In genomic region chr6:57489887-57490286, GRCh38 we compare ENCODE assay signal across 8 cellular contexts.
DNase-seq lines count a peak whose midpoint lies in the region; ATAC-seq and TF ChIP-seq lines count a peak whose summit lies in the region.
"Not testable (repeated sequence)": the region's sequence is repeated elsewhere in the genome, so short reads cannot be mapped to it uniquely, and the experiment has no call there.

No MANE protein-coding gene starts in this region.

- H3K27me3 ChIP-seq in DND-41 (ENCODE audit: insufficient read depth, low read length, poor library complexity); H7 (ENCODE audit: control insufficient read depth, insufficient read depth, low read length); HUES48 (ENCODE audit: control insufficient read depth, insufficient read depth, low read length); WERI-Rb-1 (ENCODE audit: insufficient read depth, low read depth, severe bottlenecking); endodermal cell (ENCODE audit: control insufficient read depth, insufficient read depth, low read length, poor library complexity, severe bottlenecking); iPS DF 6.9 (ENCODE audit: control insufficient read depth, insufficient read depth, low read length); mesendoderm (ENCODE audit: insufficient read depth, low read length, poor library complexity): not testable (repeated sequence)

- not testable (repeated sequence) for H3K27me3 Mint-ChIP-seq in endodermal cell (ENCODE audit: insufficient read depth)

- H3K27ac ChIP-seq in DND-41 (ENCODE audit: low read length); WERI-Rb-1; endodermal cell (ENCODE audit: low read depth, low read length); iPS DF 6.9 (ENCODE audit: low read length); mesendoderm (ENCODE audit: low read depth, low read length): not testable (repeated sequence)
- H3K27ac ChIP-seq in HUES48 (ENCODE audit: low read depth, low read length): peak overlapping the region; percentile 33

- H3K79me1 ChIP-seq in mesendoderm (ENCODE audit: low read length): not testable (repeated sequence)

- H2BK15ac ChIP-seq in mesendoderm (replicated peaks; ENCODE audit: low read depth): not testable (repeated sequence)

- H3K4me2 ChIP-seq in DND-41 (ENCODE audit: insufficient read depth, low read length); mesendoderm (ENCODE audit: low read length): not testable (repeated sequence)

- not testable (repeated sequence) for TF ChIP-seq CTCF in DND-41 (IDR thresholded peaks at IDR 0.05; ENCODE audit: borderline replicate concordance, extremely low read depth, low read length, poor library complexity, severe bottlenecking); WERI-Rb-1 (IDR thresholded peaks at IDR 0.05; ENCODE audit: low read depth, low read length); endodermal cell (conservative IDR thresholded peaks at IDR 0.05)

- not testable (repeated sequence) for H3K4ac ChIP-seq in mesendoderm (ENCODE audit: low read depth, low read length)

- not testable (repeated sequence) for H3K27ac Mint-ChIP-seq in endodermal cell

- not testable (repeated sequence) for H3K36me3 ChIP-seq in DND-41 (ENCODE audit: insufficient read depth, low read length); H7 (replicated peaks; ENCODE audit: control insufficient read depth, insufficient read depth, low read length); HUES48 (ENCODE audit: control insufficient read depth, insufficient read depth, low read length); WERI-Rb-1; endodermal cell (ENCODE audit: control insufficient read depth, insufficient read depth, low read length); iPS DF 6.9 (ENCODE audit: control insufficient read depth, insufficient read depth, low read length); mesendoderm (ENCODE audit: control insufficient read depth, insufficient read depth, low read length)

- peak; percentile 44; the same call in 2 of the 3 replicates for ATAC-seq in DND-41 (ENCODE audit: insufficient read depth, low read depth)

- H3K9me3 ChIP-seq in DND-41 (ENCODE audit: insufficient read depth, low read length, severe bottlenecking); HUES48 (ENCODE audit: control insufficient read depth, insufficient read depth, low read length); WERI-Rb-1 (ENCODE audit: severe bottlenecking); endodermal cell (ENCODE audit: control insufficient read depth, low read length); iPS DF 6.9 (ENCODE audit: control insufficient read depth, insufficient read depth, low read length): not testable (repeated sequence)

- H4K5ac ChIP-seq in mesendoderm (ENCODE audit: low read length): not testable (repeated sequence)

- not testable (repeated sequence) for H3K4me1 ChIP-seq in DND-41 (ENCODE audit: insufficient read depth, low read length); endodermal cell (ENCODE audit: control insufficient read depth, insufficient read depth, low read length); iPS DF 6.9 (ENCODE audit: control insufficient read depth, insufficient read depth, low read length); mesendoderm (ENCODE audit: control insufficient read depth, low read depth, low read length)
- H3K4me1 ChIP-seq in HUES48 (ENCODE audit: control insufficient read depth, insufficient read depth, low read length): peaks cover 41% of the 10 kb centered on the region

- not testable (repeated sequence) for H3K36me3 Mint-ChIP-seq in endodermal cell (ENCODE audit: low read depth)

- not testable (repeated sequence) for H3K56ac ChIP-seq in mesendoderm (ENCODE audit: low read length)

- H4K8ac ChIP-seq in mesendoderm (ENCODE audit: low read depth, low read length): not testable (repeated sequence)

- H4K20me1 ChIP-seq in DND-41 (ENCODE audit: insufficient read depth, low read length): not testable (repeated sequence)

- not testable (repeated sequence) for H2AK5ac ChIP-seq in mesendoderm (ENCODE audit: low read length)

- not testable (repeated sequence) for H3K18ac ChIP-seq in mesendoderm (ENCODE audit: low read length)

- H3K23ac ChIP-seq in mesendoderm (ENCODE audit: low read length): not testable (repeated sequence)

- H3K9ac ChIP-seq in DND-41 (ENCODE audit: low read depth, low read length); HUES48 (ENCODE audit: low read depth, low read length); endodermal cell (ENCODE audit: extremely low read depth, low read length, poor library complexity, severe bottlenecking); mesendoderm (ENCODE audit: low read length): not testable (repeated sequence)

- not testable (repeated sequence) for H2BK120ac ChIP-seq in mesendoderm (ENCODE audit: low read depth, low read length)

- not testable (repeated sequence) for H3K79me2 ChIP-seq in DND-41 (ENCODE audit: insufficient read depth, low read length); mesendoderm (ENCODE audit: control insufficient read depth, insufficient read depth, low read length)

- H3K4me3 Mint-ChIP-seq in endodermal cell: not testable (repeated sequence)

- H3K4me3 ChIP-seq in DND-41 (ENCODE audit: low read depth in 1 of 2, low read length in 2 of 2); H7 (ENCODE audit: insufficient read depth, low read depth, low read length); HUES48 (ENCODE audit: low read depth, low read length); WERI-Rb-1 (ENCODE audit: low read depth, low read length); endodermal cell (ENCODE audit: low read length); iPS DF 6.9 (ENCODE audit: low read length); mesendoderm (ENCODE audit: low read length): not testable (repeated sequence)

- H2AFZ ChIP-seq in DND-41 (ENCODE audit: low read depth, low read length): not testable (repeated sequence)

- not testable (repeated sequence) for H2BK5ac ChIP-seq in mesendoderm (ENCODE audit: low read length)

- peaks cover 22% of the 10 kb centered on the region for H3K4me1 Mint-ChIP-seq in endodermal cell

- DNase-seq in DND-41 (peak; percentile 6), H7 (peak; percentile 1), NCI-H524 treated with DMSO at 0.1 percent for 48 hours (lab: John Stamatoyannopoulos, UW) (peak; percentile 10), WERI-Rb-1 (peak; percentile 44), endodermal cell (peak; percentile 75), iPS DF 6.9 (ENCODE audit: low read depth, low spot score) (peak; percentile 25), mesendoderm (peak; percentile 78)

- H3K9me3 Mint-ChIP-seq in endodermal cell: not testable (repeated sequence)

Comparison
In these comparisons a context has a peak if more than half of its experiments do, and no peak if none do; other contexts are left out.
1. DNase-seq: peak in every context shown above with its lines; median percentile 78 in mesendoderm; 75 in endodermal cell; 44 in WERI-Rb-1; 25 in iPS DF 6.9; 10 in NCI-H524 treated with DMSO at 0.1 percent for 48 hours; 6 in DND-41; 1 in H7.